8 cellular contexts compared by ENCODE assay signal in the genomic region with DNA sequence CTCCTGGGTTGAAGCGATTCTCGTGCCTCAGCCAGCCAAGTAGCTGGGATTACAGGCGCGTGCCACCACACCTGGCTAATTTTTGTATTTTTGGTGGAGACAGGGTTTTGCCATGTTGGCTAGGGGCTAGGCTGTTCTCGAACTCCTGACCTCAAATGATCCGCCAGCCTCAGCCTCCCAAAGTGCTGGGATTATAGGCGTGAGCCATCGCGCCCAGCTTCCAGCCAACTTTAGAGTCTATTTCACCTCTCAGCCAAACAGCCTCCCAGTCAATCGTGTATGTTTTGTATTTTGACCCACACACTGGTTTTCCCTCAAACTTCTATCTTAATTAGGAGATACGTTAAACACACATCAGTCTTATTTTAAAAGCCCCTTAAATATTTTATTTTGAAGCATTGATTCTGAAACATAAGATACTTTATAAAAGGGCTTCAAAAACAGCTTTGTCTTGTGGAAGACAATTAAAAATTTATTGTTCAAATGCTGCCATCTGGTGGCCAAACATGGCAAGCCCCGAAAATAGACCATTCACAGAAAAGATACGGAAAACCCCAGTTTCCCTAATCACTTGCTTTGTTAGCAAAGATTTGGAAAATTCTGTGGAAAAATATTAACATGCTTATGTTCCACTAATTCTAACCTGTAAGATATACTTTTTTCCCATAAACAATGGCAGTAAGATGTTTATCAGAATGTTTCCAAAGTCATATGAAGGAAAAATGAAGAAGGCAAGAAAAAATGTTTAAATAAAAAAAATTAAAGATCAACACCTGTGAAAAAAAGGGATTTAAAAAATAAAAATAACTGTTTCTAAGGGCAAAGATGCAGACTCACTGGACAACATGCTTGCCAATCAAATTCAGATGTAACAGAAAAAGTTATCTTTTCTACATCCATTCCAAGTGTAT. TPM values are rescaled to one million over a fixed set of nuclear protein-coding genes. Genes with fewer than 3 reads are reported as not detected.
A peak's percentile ranks its signal among the peaks of the same experiment; 100 is the strongest.
DNase-seq lines count a peak whose midpoint lies in the region; ATAC-seq and TF ChIP-seq lines count a peak whose summit lies in the region.

No MANE protein-coding gene starts in this region.

- no peak overlapping the region for H3K4me3 ChIP-seq in naive thymus-derived CD4-positive, alpha-beta T cell (ENCODE audit: low read length)
- no peak overlapping the region for H3K4me3 ChIP-seq in testis

- peaks cover 0 to 15% (median 0%) of the 10 kb centered on the region in 3 experiments for H3K36me3 ChIP-seq in naive thymus-derived CD4-positive, alpha-beta T cell (ENCODE audit: control insufficient read depth in 2 of 3, insufficient read depth in 3 of 3, low read length in 3 of 3)
- no peaks in the 10 kb centered on the region for H3K36me3 ChIP-seq in testis (ENCODE audit: low read depth, missing control alignments)

- DNase-seq in activated gamma-delta T cell treated with Interleukin-2 at 50 U/mL for 16 hours (peak; percentile 56), activated gamma-delta T cell (lab: John Stamatoyannopoulos, UW) (no peak), NCI-H345 (lab: John Stamatoyannopoulos, UW) (peak; percentile 61), epidermal melanocyte (ENCODE audit: insufficient read length, low spot score) (peak; percentile 35), testis (peak; percentile 82)
- DNase-seq in activated CD8-positive, alpha-beta memory T cell treated with anti-CD3 and anti-CD28 coated beads for 24 hours: peak; percentile 76
- DNase-seq in naive thymus-derived CD4-positive, alpha-beta T cell: peak in 7 of 9 donors; percentile 7 to 51 (median 35)

- peak; percentile 85 to 92 (median 87) for TF ChIP-seq CTCF in testis (IDR thresholded peaks at IDR 0.05)

- H3K9me3 ChIP-seq in naive thymus-derived CD4-positive, alpha-beta T cell (ENCODE audit: control insufficient read depth in 2 of 3, low read length in 3 of 3): no peaks in the 10 kb centered on the region
- H3K9me3 ChIP-seq in testis: no peaks in the 10 kb centered on the region

- H3K27me3 ChIP-seq in naive thymus-derived CD4-positive, alpha-beta T cell (ENCODE audit: control insufficient read depth in 2 of 2, insufficient read depth in 2 of 2, low read length in 2 of 2): no peaks in the 10 kb centered on the region
- H3K27me3 ChIP-seq in testis: no peaks in the 10 kb centered on the region

- no peak overlapping the region for H3K27ac ChIP-seq in naive thymus-derived CD4-positive, alpha-beta T cell (ENCODE audit: low read depth, low read length)
- H3K27ac ChIP-seq in testis: no peak overlapping the region

- H3K36me3 Mint-ChIP-seq in naive thymus-derived CD4-positive, alpha-beta T cell: peaks cover 0 to 31% (median 4%) of the 10 kb centered on the region in 5 donors

- H3K4me1 ChIP-seq in naive thymus-derived CD4-positive, alpha-beta T cell (ENCODE audit: control insufficient read depth in 2 of 2, insufficient read depth in 2 of 2, low read length in 2 of 2): no peaks in the 10 kb centered on the region
- no peaks in the 10 kb centered on the region for H3K4me1 ChIP-seq in testis

- CTCF ChIA-PET in naive thymus-derived CD4-positive, alpha-beta T cell (lab: Charles Lee): interaction anchor here (0.7 to 3.8 kb wide), 8 partner anchors 10 to 591 kb away, joined by 3 to 17 read pairs (median 4); no protein-coding TSS in a partner anchor

- no peaks in the 10 kb centered on the region for H3K9me3 Mint-ChIP-seq in naive thymus-derived CD4-positive, alpha-beta T cell

- POLR2A ChIA-PET in naive thymus-derived CD4-positive, alpha-beta T cell (lab: Charles Lee): no interaction called here

- ATAC-seq in naive thymus-derived CD4-positive, alpha-beta T cell: no peak
- ATAC-seq in HG03280 (IDR thresholded peaks at IDR 0.05; ENCODE audit: unreplicated experiment): no peak

- WGBS in testis, 2 donors: 54 to 65% methylated on average over 13 of the region's 13 CpGs

- H3K4me3 Mint-ChIP-seq in naive thymus-derived CD4-positive, alpha-beta T cell: no peak overlapping the region

- TF ChIP-seq POLR2A in testis (IDR thresholded peaks at IDR 0.05): no peak

- H3K4me1 Mint-ChIP-seq in naive thymus-derived CD4-positive, alpha-beta T cell: peaks cover 0 to 5% (median 0%) of the 10 kb centered on the region in 7 donors

- intact Hi-C loops in naive thymus-derived CD4-positive, alpha-beta T cell (cut with micrococcal nuclease): loop anchor here (1.0 kb wide), 4 partner anchors 379 to 590 kb away; no protein-coding TSS in a partner anchor
- intact Hi-C loops in testis (cut with DNase I; ENCODE audit: low total_unique reads): loop anchor here (10.0 kb wide), 2 partner anchors 384 to 594 kb away; no protein-coding TSS in a partner anchor

- H3K27me3 Mint-ChIP-seq in naive thymus-derived CD4-positive, alpha-beta T cell: no peaks in the 10 kb centered on the region

- H3K27ac Mint-ChIP-seq in naive thymus-derived CD4-positive, alpha-beta T cell: peak overlapping the region in 2 of 9 donors; percentile 75 to 80

RNA-seq across cellular contexts. Expression of gene APTX, which starts 33.1 kb away (rescaled TPM):
- 10 to 100 TPM; 17.6 to 32.0 (median 29.6) TPM for total RNA-seq in naive thymus-derived CD4-positive, alpha-beta T cell
- 10 to 100 TPM; 24.2 to 31.6 TPM for polyA plus RNA-seq in naive thymus-derived CD4-positive, alpha-beta T cell
- total RNA-seq in testis: 10 to 100 TPM; 35.4 to 38.5 TPM
- polyA plus RNA-seq in testis (ENCODE audit: insufficient read depth, low read depth, low replicate concordance): 57.8 TPM

RNA-seq across cellular contexts. Expression of gene DNAJA1, which starts 56.7 kb away (rescaled TPM):
- total RNA-seq in naive thymus-derived CD4-positive, alpha-beta T cell: 100 to 1,000 TPM in 3 of 5 experiments, 10 to 100 TPM in 2; 66.8 to 204 (median 119) TPM
- polyA plus RNA-seq in naive thymus-derived CD4-positive, alpha-beta T cell: 100 to 1,000 TPM in 1 of 2 donors, 10 to 100 TPM in 1; 77.3 to 116 TPM
- 100 to 1,000 TPM; 146 to 149 TPM for total RNA-seq in testis
- polyA plus RNA-seq in testis (ENCODE audit: insufficient read depth, low read depth, low replicate concordance): 256 TPM
